ENCODE assay signal across 18 cellular contexts in genomic region chr16:22624759-22625533, GRCh38.
"Had no signal": no experiment of that assay in that cellular context is flagged by ENCODE, and none has a peak within 500 bp of the region (broad histone marks: within the 10 kb centered on the region; RNA-seq: fewer than 3 reads in every experiment).

No MANE protein-coding gene starts in this region.

- H3K4me3 ChIP-seq: left ventricle myocardium inferior, skin epidermis had no signal

- H3K9me3 Mint-ChIP-seq: activated naive CD4-positive, alpha-beta T cell treated with anti-CD3 and anti-CD28 coated beads, Interleukin-2, amount 50 U/mL, for 24 hours; dendritic cell treated with granulocyte-macrophage colony-stimulating factor and Interleukin-4, amounts not matched to agents 40 ng/mL and 50 ng/mL, for 4 days; nephron progenitor cell; stimulated activated naive B cell treated with anti-CD40 and anti-IgM and Interleukin-4, amounts not matched to agents 10 μg/mL and 1 μg/mL and 100 μg/mL, for 72 hours had no signal

- H3K36me3 Mint-ChIP-seq: activated naive CD4-positive, alpha-beta T cell treated with anti-CD3 and anti-CD28 coated beads, Interleukin-2, amount 50 U/mL, for 24 hours; stimulated activated naive B cell treated with anti-CD40 and anti-IgM and Interleukin-4, amounts not matched to agents 10 μg/mL and 1 μg/mL and 100 μg/mL, for 72 hours had no signal

- DNase-seq: activated CD4-positive, alpha-beta T cell treated with anti-CD3 and anti-CD28 coated beads, Interleukin-2, amount 50 U/mL, for 1 hour; activated CD8-positive, alpha-beta memory T cell treated with anti-CD3 and anti-CD28 coated beads, Interleukin-2, amount 50 U/mL, for 4 hours; activated gamma-delta T cell; effector CD8-positive, alpha-beta T cell; foreskin melanocyte; hypothalamus; islet precursor cell; left ventricle myocardium inferior; nephron progenitor cell; nucleus accumbens; right cardiac atrium; stimulated activated CD4-positive, alpha-beta T cell treated with anti-CD3 and anti-CD28 coated beads, Interleukin-4, amount 100 ng/mL, for 4 hours; stimulated activated naive B cell treated with anti-CD40 and anti-IgM and Interleukin-4, amounts not matched to agents 10 μg/mL and 1 μg/mL and 100 μg/mL, for 72 hours; T1000 had no signal

- FAIRE-seq: astrocyte had no signal

- H3K27ac ChIP-seq: left ventricle myocardium inferior, skin epidermis had no signal

- H3K36me3 ChIP-seq: left ventricle myocardium inferior had no signal

- H3K27ac Mint-ChIP-seq: activated naive CD4-positive, alpha-beta T cell treated with anti-CD3 and anti-CD28 coated beads, Interleukin-2, amount 50 U/mL, for 24 hours; dendritic cell treated with granulocyte-macrophage colony-stimulating factor and Interleukin-4, amounts not matched to agents 40 ng/mL and 50 ng/mL, for 4 days; nephron progenitor cell; stimulated activated naive B cell treated with anti-CD40 and anti-IgM and Interleukin-4, amounts not matched to agents 10 μg/mL and 1 μg/mL and 100 μg/mL, for 72 hours had no signal

- H3K4me1 Mint-ChIP-seq: activated naive CD4-positive, alpha-beta T cell treated with anti-CD3 and anti-CD28 coated beads, Interleukin-2, amount 50 U/mL, for 24 hours; nephron progenitor cell; stimulated activated naive B cell treated with anti-CD40 and anti-IgM and Interleukin-4, amounts not matched to agents 10 μg/mL and 1 μg/mL and 100 μg/mL, for 72 hours had no signal

- H3K4me1 ChIP-seq: left ventricle myocardium inferior had no signal

- H3K4me3 Mint-ChIP-seq: activated naive CD4-positive, alpha-beta T cell treated with anti-CD3 and anti-CD28 coated beads, Interleukin-2, amount 50 U/mL, for 24 hours; dendritic cell treated with granulocyte-macrophage colony-stimulating factor and Interleukin-4, amounts not matched to agents 40 ng/mL and 50 ng/mL, for 4 days; nephron progenitor cell; stimulated activated naive B cell treated with anti-CD40 and anti-IgM and Interleukin-4, amounts not matched to agents 10 μg/mL and 1 μg/mL and 100 μg/mL, for 72 hours had no signal

- ATAC-seq: right cardiac atrium; stimulated activated naive B cell treated with anti-CD40 and anti-IgM and Interleukin-4, amounts not matched to agents 10 μg/mL and 1 μg/mL and 100 μg/mL, for 72 hours had no signal
